In the genomic region with DNA sequence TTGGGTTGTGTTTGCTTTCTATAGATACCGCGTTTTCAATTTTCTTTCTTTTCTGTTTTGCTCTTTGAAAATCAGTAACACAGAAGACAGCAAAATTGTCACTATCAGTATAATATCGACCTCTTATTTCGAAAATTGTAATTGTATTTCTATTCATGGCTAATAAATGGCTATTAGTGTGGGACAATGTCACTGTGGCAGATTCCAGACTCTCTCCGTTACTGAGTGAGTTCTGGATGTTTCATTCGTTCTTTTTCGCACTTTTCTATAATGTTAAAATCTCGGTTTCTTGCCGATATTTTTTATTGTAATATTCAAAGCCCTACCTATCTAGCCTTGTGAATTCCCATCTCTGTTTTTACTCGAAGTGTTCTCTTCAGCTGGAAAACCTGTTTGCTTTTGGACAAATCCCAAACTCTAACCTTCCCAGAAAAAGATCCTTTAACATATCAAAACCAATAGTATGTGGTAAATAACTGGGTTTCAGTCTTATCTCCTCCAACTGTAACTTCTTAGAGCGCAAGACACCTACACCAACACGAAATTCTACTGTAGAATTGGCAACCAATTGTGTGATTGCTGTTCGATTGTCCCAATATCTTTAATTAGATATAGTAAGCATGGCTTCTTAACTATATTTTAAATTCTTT, we compare ENCODE assay signal across 1 cellular context.
TF ChIP-seq lines count a peak whose summit lies in the region.

No MANE protein-coding gene starts in this region.

TF ChIP-seq in IMR-90, 13 proteins besides CTCF, POLR2A, EP300 and RAD21 (continued from another document):
- TF ChIP-seq, protein P1, sequence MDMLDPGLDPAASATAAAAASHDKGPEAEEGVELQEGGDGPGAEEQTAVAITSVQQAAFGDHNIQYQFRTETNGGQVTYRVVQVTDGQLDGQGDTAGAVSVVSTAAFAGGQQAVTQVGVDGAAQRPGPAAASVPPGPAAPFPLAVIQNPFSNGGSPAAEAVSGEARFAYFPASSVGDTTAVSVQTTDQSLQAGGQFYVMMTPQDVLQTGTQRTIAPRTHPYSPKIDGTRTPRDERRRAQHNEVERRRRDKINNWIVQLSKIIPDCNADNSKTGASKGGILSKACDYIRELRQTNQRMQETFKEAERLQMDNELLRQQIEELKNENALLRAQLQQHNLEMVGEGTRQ (IDR thresholded peaks at IDR 0.05; ENCODE audit: low read depth, low read length) = no peak
- TF ChIP-seq RFX5 (IDR thresholded peaks at IDR 0.05; ENCODE audit: low read depth, low read length) (no peak), NFE2L2 (IDR thresholded peaks at IDR 0.05; ENCODE audit: low read depth, low read length) (no peak), RCOR1 (IDR thresholded peaks at IDR 0.05; ENCODE audit: insufficient replicate concordance, low read length) (no peak), CEBPB (IDR thresholded peaks at IDR 0.05; ENCODE audit: low read depth, low read length) (no peak), ELK1 (IDR thresholded peaks at IDR 0.05; ENCODE audit: borderline replicate concordance, low read depth, low read length) (no peak)
